25 cellular contexts compared by ENCODE assay signal in the genomic region with DNA sequence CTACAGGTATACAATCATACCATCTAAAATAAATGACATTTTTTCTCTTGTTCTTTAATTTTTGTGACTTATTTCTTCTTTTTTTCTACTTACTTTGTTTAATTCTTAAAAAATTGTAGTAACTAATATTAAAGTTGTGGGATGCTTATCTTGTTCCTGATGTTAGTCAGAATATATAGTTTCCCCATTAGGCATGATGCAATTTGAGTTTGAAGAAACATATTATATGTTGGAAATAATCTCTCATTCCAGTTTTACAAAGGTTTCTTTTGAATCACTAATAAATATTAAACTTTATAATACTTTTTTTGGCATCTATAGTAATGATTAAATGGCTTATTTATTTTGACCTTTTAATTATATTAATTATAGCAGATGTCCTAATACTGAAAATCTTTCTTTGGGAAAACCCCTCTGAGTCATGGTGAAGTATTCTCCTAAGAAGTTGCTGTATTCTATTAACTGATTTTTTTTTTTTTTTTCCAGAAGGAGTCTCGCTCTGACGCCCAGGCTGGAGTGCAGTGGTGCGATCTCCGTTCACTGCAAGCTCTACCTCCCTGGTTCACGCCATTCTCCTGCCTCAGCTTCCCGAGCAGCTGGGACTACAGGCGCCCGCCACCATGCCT. TPM values are rescaled to one million over a fixed set of nuclear protein-coding genes. Genes with fewer than 3 reads are reported as not detected.
A peak's percentile ranks its signal among the peaks of the same experiment; 100 is the strongest.
DNase-seq lines count a peak whose midpoint lies in the region; ATAC-seq, FAIRE-seq and TF ChIP-seq lines count a peak whose summit lies in the region.
"Had no signal": no experiment of that assay in that cellular context is flagged by ENCODE, and none has a peak within 500 bp of the region (broad histone marks: within the 10 kb centered on the region; RNA-seq: fewer than 3 reads in every experiment).

No MANE protein-coding gene starts in this region.

- no peaks in the 10 kb centered on the region for H3K36me3 Mint-ChIP-seq in MCF 10A (ENCODE audit: insufficient read depth, unreplicated experiment)
- no peaks in the 10 kb centered on the region for H3K36me3 Mint-ChIP-seq in T-cell
- H3K36me3 Mint-ChIP-seq: activated CD4-positive, alpha-beta memory T cell treated with anti-CD3 and anti-CD28 coated beads for 36 hours; mesothelial cell of epicardium; naive thymus-derived CD8-positive, alpha-beta T cell had no signal

- H3K4me3 Mint-ChIP-seq in MCF 10A (ENCODE audit: unreplicated experiment), result no peak overlapping the region
- H3K4me3 Mint-ChIP-seq in T-cell, result no peak overlapping the region
- H3K4me3 Mint-ChIP-seq: activated B cell treated with CpG ODN at 0.5 μM for 24 hours; activated CD4-positive, alpha-beta memory T cell treated with anti-CD3 and anti-CD28 coated beads for 36 hours; H9; mesothelial cell of epicardium; naive thymus-derived CD8-positive, alpha-beta T cell had no signal

- no peaks in the 10 kb centered on the region for H3K9me3 ChIP-seq in breast epithelium
- H3K9me3 ChIP-seq: BE2C had no signal

- no peaks in the 10 kb centered on the region for H3K36me3 ChIP-seq in breast epithelium
- H3K36me3 ChIP-seq in bronchial epithelial cell (ENCODE audit: control insufficient read depth, insufficient read depth, low read length), result no peaks in the 10 kb centered on the region
- H3K36me3 ChIP-seq: BE2C had no signal

- H3K27ac Mint-ChIP-seq in MCF 10A (ENCODE audit: low read depth, unreplicated experiment), result no peak overlapping the region
- H3K27ac Mint-ChIP-seq in T-cell, result no peak overlapping the region
- H3K27ac Mint-ChIP-seq: activated B cell treated with CpG ODN at 0.5 μM for 24 hours; activated CD4-positive, alpha-beta memory T cell treated with anti-CD3 and anti-CD28 coated beads for 36 hours; H9; mesothelial cell of epicardium had no signal

- H3K4me3 ChIP-seq in breast epithelium (no peak overlapping the region), bronchial epithelial cell (ENCODE audit: low read depth, low read length) (no peak overlapping the region), foreskin fibroblast (ENCODE audit: low read depth in 1 of 2, low read length in 2 of 2) (no peak overlapping the region)
- H3K4me3 ChIP-seq: K562 had no signal

- H3K27me3 ChIP-seq in breast epithelium, result no peaks in the 10 kb centered on the region
- H3K27me3 ChIP-seq in bronchial epithelial cell (ENCODE audit: control insufficient read depth, insufficient read depth, low read length), result no peaks in the 10 kb centered on the region
- H3K27me3 ChIP-seq: BE2C had no signal

- TF ChIP-seq POLR2A in breast epithelium (IDR thresholded peaks at IDR 0.05), result no peak
- TF ChIP-seq POLR2A in GM12891 (IDR thresholded peaks at IDR 0.05; ENCODE audit: low read depth, low read length), result no peak

- peak; percentile 16 for DNase-seq in MCF 10A (ENCODE audit: unreplicated experiment)
- no peak for DNase-seq in breast epithelium (ENCODE audit: low spot score in 2 of 2)
- peak; percentile 64 for DNase-seq in bronchial epithelial cell (ENCODE audit: low read depth)
- DNase-seq in foreskin fibroblast, result peak; percentile 3 to 36
- DNase-seq in HCEC 1CT, result no peak
- DNase-seq in T-cell, result no peak
- no peak for DNase-seq in GM12891 (ENCODE audit: insufficient read length, low spot score)
- DNase-seq: 8988T; activated B cell treated with CpG ODN at 0.5 μM for 24 hours; activated CD4-positive, alpha-beta memory T cell treated with anti-CD3 and anti-CD28 coated beads for 36 hours; activated gamma-delta T cell treated with Interleukin-2 at 50 U/mL for 16 hours; amniotic stem cell; BE2C; central memory CD4-positive, alpha-beta T cell; erythroblast; H9; naive thymus-derived CD8-positive, alpha-beta T cell; NCI-H1436 treated with DMSO at 0.1 percent for 48 hours; NCI-H2171; NCI-H526; stimulated activated CD8-positive, alpha-beta memory T cell treated with anti-CD3 and anti-CD28 coated beads, Interleukin-4, amount 100 ng/mL, for 48 hours had no signal

- H3K27ac ChIP-seq in breast epithelium, result no peak overlapping the region

- H3K4me1 ChIP-seq in breast epithelium, result no peaks in the 10 kb centered on the region
- H3K4me1 ChIP-seq: BE2C had no signal

- CTCF ChIA-PET in MCF 10A (lab: Yijun Ruan, JAX) (interaction anchor here (2.1 kb wide), 1 partner anchor 14 kb away, joined by 9 read pairs; no protein-coding TSS in a partner anchor), T-cell (lab: Charles Lee) (no interaction called here)

- H3K9me3 Mint-ChIP-seq in MCF 10A (ENCODE audit: unreplicated experiment) (no peaks in the 10 kb centered on the region), T-cell (no peaks in the 10 kb centered on the region)
- H3K9me3 Mint-ChIP-seq: activated B cell treated with CpG ODN at 0.5 μM for 24 hours; activated CD4-positive, alpha-beta memory T cell treated with anti-CD3 and anti-CD28 coated beads for 36 hours; H9; mesothelial cell of epicardium; naive thymus-derived CD8-positive, alpha-beta T cell had no signal

- POLR2A ChIA-PET in MCF 10A (lab: Yijun Ruan, JAX) (interaction anchor here (1.0 kb wide), 1 partner anchor 21 kb away, joined by 4 read pairs; no protein-coding TSS in a partner anchor), T-cell (lab: Charles Lee) (no interaction called here)

- ATAC-seq in HG02840 (IDR thresholded peaks at IDR 0.05; ENCODE audit: low FRiP score, unreplicated experiment) (no peak), T-cell (replicated peaks in 1 of 4) (no peak)
- ATAC-seq: K562; left lobe of liver; naive thymus-derived CD8-positive, alpha-beta T cell had no signal

- no peak for FAIRE-seq in bronchial epithelial cell (lab: Jason Lieb, UNC)
- no peak for FAIRE-seq in GM12891 (lab: Jason Lieb, UNC)
- FAIRE-seq: K562 had no signal

- H3K4me1 Mint-ChIP-seq in MCF 10A (ENCODE audit: insufficient read depth, unreplicated experiment), result no peaks in the 10 kb centered on the region
- no peaks in the 10 kb centered on the region for H3K4me1 Mint-ChIP-seq in T-cell
- H3K4me1 Mint-ChIP-seq: activated B cell treated with CpG ODN at 0.5 μM for 24 hours; naive thymus-derived CD8-positive, alpha-beta T cell had no signal

- H3K27me3 Mint-ChIP-seq in MCF 10A (ENCODE audit: insufficient read depth, unreplicated experiment) (no peaks in the 10 kb centered on the region), T-cell (peaks cover 0 to 2% of the 10 kb centered on the region in 2 donors)
- H3K27me3 Mint-ChIP-seq: activated B cell treated with CpG ODN at 0.5 μM for 24 hours had no signal

- no peak for TF ChIP-seq CTCF in MCF 10A (IDR thresholded peaks at IDR 0.05; ENCODE audit: unreplicated experiment)
- no peak for TF ChIP-seq CTCF in breast epithelium (IDR thresholded peaks at IDR 0.05)
- TF ChIP-seq CTCF in bronchial epithelial cell (IDR thresholded peaks at IDR 0.05; ENCODE audit: insufficient read depth, low read length, severe bottlenecking), result no peak
- TF ChIP-seq CTCF in foreskin fibroblast (IDR thresholded peaks at IDR 0.05; ENCODE audit: low read depth, low read length), result no peak

- intact Hi-C loops in MCF 10A (cut with micrococcal nuclease), result no loop called here
- intact Hi-C loops in breast epithelium (cut with DNase I; ENCODE audit: low total_unique reads), result no loop called here

- BruUV-seq in MCF 10A (replicated peaks; lab: Mats Ljungman, UMichigan), result no TSS peak

TF ChIP-seq in GM12891, 5 proteins besides CTCF, POLR2A, EP300 and RAD21:
- TF ChIP-seq TAF1 (IDR thresholded peaks at IDR 0.05; ENCODE audit: low read depth, low read length), result no peak
- TF ChIP-seq POLR2AphosphoS5 (IDR thresholded peaks at IDR 0.05; ENCODE audit: low read depth, low read length), result no peak
- TF ChIP-seq SPI1 (IDR thresholded peaks at IDR 0.05; ENCODE audit: low read depth, low read length), result no peak
- no peak for TF ChIP-seq POU2F2 (IDR thresholded peaks at IDR 0.05; ENCODE audit: low read depth, low read length)
- TF ChIP-seq PAX5 (IDR thresholded peaks at IDR 0.05; ENCODE audit: insufficient read depth, low read length, severe bottlenecking), result no peak

RNA-seq across cellular contexts. Expression of gene PTGS2, which starts 28.5 kb away (rescaled TPM):
- total RNA-seq in MCF 10A (2022), result 6.0 and 17.6 TPM in 2 replicates
- 1 to 10 TPM; 1.3 to 7.6 (median 1.6) TPM for total RNA-seq in breast epithelium
- total RNA-seq in bronchial epithelial cell, result 13.6 and 22.1 TPM in 2 replicates
- under 1 TPM in 3 of 5 donors, not detected in 2; 0.20 to 0.38 (median 0.23) TPM for total RNA-seq in T-cell
- polyA plus RNA-seq in GM12891 (2012; ENCODE audit: low read depth, missing spikeins), result 0.08 TPM
- total RNA-seq: activated B cell treated with CpG ODN at 0.5 μM for 24 hours; K562; naive thymus-derived CD8-positive, alpha-beta T cell had no signal

Comparison
In these comparisons a context has a peak if more than half of its experiments do, and no peak if none do; other contexts are left out.
1. DNase-seq: peak in MCF 10A (single experiment), bronchial epithelial cell (single experiment) and foreskin fibroblast (2 of 2); none in breast epithelium (0 of 2), HCEC 1CT (single experiment), T-cell (0 of 34) and GM12891 (single experiment).